8 cellular contexts compared by ENCODE assay signal in the genomic region with DNA sequence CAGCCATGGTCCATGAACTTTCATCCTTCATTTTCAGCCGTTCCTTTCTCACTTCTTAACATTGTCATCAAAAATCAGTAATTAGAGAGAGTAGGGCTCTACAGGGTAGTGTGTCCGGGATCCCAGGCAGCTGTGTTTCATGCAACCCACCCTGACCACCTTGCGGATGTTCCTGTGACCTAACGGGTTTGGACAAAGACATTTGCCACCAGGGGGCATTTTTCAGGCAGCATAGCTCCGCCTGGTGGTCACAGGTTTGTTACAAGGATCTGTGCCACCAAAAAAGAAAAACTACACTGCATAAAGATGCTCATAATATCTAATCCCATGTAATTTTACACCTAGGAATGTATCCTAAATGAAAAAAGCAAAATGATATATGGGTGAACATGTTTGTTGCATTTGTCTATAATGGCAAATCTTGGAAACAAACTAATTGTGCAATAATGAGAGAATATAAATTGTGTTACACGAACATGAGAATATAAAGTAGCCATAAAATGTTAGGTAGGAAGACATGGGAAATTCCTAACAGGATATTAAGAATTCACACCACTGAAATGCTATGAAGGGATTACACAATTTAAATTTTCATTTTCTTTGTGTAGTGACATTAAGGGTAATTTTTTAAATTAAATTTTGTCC.
DNase-seq lines count a peak whose midpoint lies in the region; ATAC-seq, FAIRE-seq and TF ChIP-seq lines count a peak whose summit lies in the region.

No MANE protein-coding gene starts in this region.

- DNase-seq in AG08395 (ENCODE audit: low spot score) (peak; percentile 69), GM18507 (ENCODE audit: extremely low spot score, insufficient read length, low read depth) (no peak), NB4 (ENCODE audit: low read depth) (peak; percentile 81), endothelial cell of umbilical vein (ENCODE audit: low read depth, low spot score) (peak; percentile 57), NCI-H2107 treated with DMSO at 0.1 percent for 48 hours (lab: John Stamatoyannopoulos, UW; ENCODE audit: unreplicated experiment) (no peak)
- DNase-seq in activated CD4-positive, alpha-beta T cell treated with anti-CD3 and anti-CD28 coated beads for 48 hours: peak; percentile 70

- H3K9ac ChIP-seq in endothelial cell of umbilical vein (replicated peaks; ENCODE audit: extremely low read depth, insufficient read depth, low read length): no peak overlapping the region

- H3K36me3 ChIP-seq in endothelial cell of umbilical vein (ENCODE audit: control insufficient read depth in 2 of 2, extremely low read depth in 1 of 2, insufficient read depth in 2 of 2, low read length in 2 of 2): no peaks in the 10 kb centered on the region

- H3K9me3 ChIP-seq in endothelial cell of umbilical vein (replicated peaks; ENCODE audit: control insufficient read depth, insufficient read depth, low read length): no peaks in the 10 kb centered on the region

- H3K27ac ChIP-seq in endothelial cell of umbilical vein (ENCODE audit: insufficient read depth, low read depth, low read length): no peak overlapping the region

- H3K79me2 ChIP-seq in endothelial cell of umbilical vein (ENCODE audit: control insufficient read depth, insufficient read depth, low read length): no peaks in the 10 kb centered on the region

- no peak overlapping the region for H3K27ac Mint-ChIP-seq in nephron

- BruUV-seq in endothelial cell of umbilical vein (replicated peaks; lab: Mats Ljungman, UMichigan): no TSS peak

- TF ChIP-seq POLR2A in NB4 (IDR thresholded peaks at IDR 0.05; ENCODE audit: extremely low read depth, insufficient read length) (no peak), endothelial cell of umbilical vein (IDR thresholded peaks at IDR 0.05; ENCODE audit: low read depth, low read length) (no peak)

- H3K4me2 ChIP-seq in endothelial cell of umbilical vein (ENCODE audit: insufficient read depth, low read length): no peak overlapping the region

- H3K4me1 Mint-ChIP-seq in nephron: peaks cover 4% of the 10 kb centered on the region

- no peak overlapping the region for H2AFZ ChIP-seq in endothelial cell of umbilical vein (ENCODE audit: low read depth, low read length)

- H3K27me3 ChIP-seq in endothelial cell of umbilical vein (ENCODE audit: control insufficient read depth in 2 of 2, insufficient read depth in 2 of 2, low read length in 2 of 2): peaks cover 6 to 17% of the 10 kb centered on the region in 2 experiments

- no peaks in the 10 kb centered on the region for H4K20me1 ChIP-seq in endothelial cell of umbilical vein (replicated peaks; ENCODE audit: control insufficient read depth, extremely low read depth, insufficient read depth, low read length)

- H3K4me3 Mint-ChIP-seq in nephron: no peak overlapping the region

- H3K9me1 ChIP-seq in endothelial cell of umbilical vein (replicated peaks; ENCODE audit: control insufficient read depth, extremely low read depth, insufficient read depth, low read length): no peaks in the 10 kb centered on the region

- dilution Hi-C loops in endothelial cell of umbilical vein (cut with MboI; ENCODE audit: extremely low pct_ligation_motif_present, low sequenced_read_pairs): loop anchor here (25.0 kb wide), 1 partner anchor 240 kb away; no protein-coding TSS in a partner anchor

- FAIRE-seq in GM18507 (lab: Jason Lieb, UNC) (peak; percentile 90), endothelial cell of umbilical vein (lab: Jason Lieb, UNC) (peak; percentile 68)

- H3K4me3 ChIP-seq in NB4 (ENCODE audit: low read depth, low read length) (no peak overlapping the region), endothelial cell of umbilical vein (replicated peaks in 1 of 3; ENCODE audit: insufficient read depth in 1 of 3, low read depth in 1 of 3, low read length in 3 of 3) (no peak overlapping the region)

- no peaks in the 10 kb centered on the region for H3K27me3 Mint-ChIP-seq in nephron (ENCODE audit: low read depth)

- POLR2A ChIA-PET in endothelial cell of umbilical vein (lab: Charles Lee): interaction anchor here (0.6 kb wide), 1 partner anchor 1187 kb away, joined by 3 read pairs; no protein-coding TSS in a partner anchor

- TF ChIP-seq CTCF in NB4 (IDR thresholded peaks at IDR 0.05; ENCODE audit: low read depth, low read length) (peak; percentile 100), endothelial cell of umbilical vein (IDR thresholded peaks at IDR 0.05; ENCODE audit: extremely low read depth in 1 of 2, insufficient read depth in 1 of 2, low read depth in 1 of 2, low read length in 2 of 2) (peak; percentile 96 to 98), nephron (IDR thresholded peaks at IDR 0.05; ENCODE audit: unreplicated experiment in 3 of 3) (peak; percentile 66 to 85 (median 68))

- no peaks in the 10 kb centered on the region for H3K9me3 Mint-ChIP-seq in nephron

- intact Hi-C loops in endothelial cell of umbilical vein (cut with micrococcal nuclease): loop anchor here (1.0 kb wide), 1 partner anchor 236 kb away; no protein-coding TSS in a partner anchor

- ATAC-seq in GM19328 (IDR thresholded peaks at IDR 0.05; ENCODE audit: unreplicated experiment): no peak

- CTCF ChIA-PET in endothelial cell of umbilical vein (lab: Charles Lee): interaction anchor here (0.6 to 3.4 kb wide), 28 partner anchors 8 to 643 kb away, joined by 3 to 50 read pairs (median 4); no protein-coding TSS in a partner anchor

- H3K36me3 Mint-ChIP-seq in nephron (ENCODE audit: low read depth): no peaks in the 10 kb centered on the region

- H3K4me1 ChIP-seq in endothelial cell of umbilical vein (ENCODE audit: control insufficient read depth, extremely low read depth, insufficient read depth, low read length): no peaks in the 10 kb centered on the region

TF ChIP-seq in endothelial cell of umbilical vein, 7 proteins besides CTCF, POLR2A, EP300 and RAD21:
- TF ChIP-seq MAX (IDR thresholded peaks at IDR 0.05; ENCODE audit: insufficient read depth, insufficient read length) (no peak), MYC (IDR thresholded peaks at IDR 0.05; ENCODE audit: low read depth, low read length) (no peak), GATA2 (IDR thresholded peaks at IDR 0.05; ENCODE audit: insufficient read depth, insufficient read length, low read depth, low read length) (no peak), FOS (IDR thresholded peaks at IDR 0.05; ENCODE audit: borderline replicate concordance, insufficient read depth, low read length) (no peak), POLR2AphosphoS5 (IDR thresholded peaks at IDR 0.05; ENCODE audit: insufficient read depth, low read depth, low read length) (no peak), EZH2 (IDR thresholded peaks at IDR 0.05; ENCODE audit: borderline replicate concordance, low read depth, low read length, severe bottlenecking) (no peak), JUN (IDR thresholded peaks at IDR 0.05; ENCODE audit: borderline replicate concordance, insufficient read depth, insufficient read length, low read depth) (no peak)

Comparison
In these comparisons a context has a peak if more than half of its experiments do, and no peak if none do; other contexts are left out.
1. DNase-seq: peak in AG08395 (single experiment), NB4 (single experiment), activated CD4-positive, alpha-beta T cell treated with anti-CD3 and anti-CD28 coated beads for 48 hours (single experiment) and endothelial cell of umbilical vein (single experiment); none in GM18507 (single experiment) and NCI-H2107 treated with DMSO at 0.1 percent for 48 hours (single experiment).
2. Peak in every context shown above with its lines, with median percentiles within 50 percentile points of each other: CTCF ChIP-seq.